Comparison of ENCODE assay signal across 9 cellular contexts in genomic region chr2:86223098-86223681, GRCh38. TPM values are rescaled to one million over a fixed set of nuclear protein-coding genes. Genes with fewer than 3 reads are reported as not detected.
DNase-seq lines count a peak whose midpoint lies in the region; ATAC-seq lines count a peak whose summit lies in the region.
"Had no signal": no experiment of that assay in that cellular context is flagged by ENCODE, and none has a peak within 500 bp of the region (broad histone marks: within the 10 kb centered on the region; RNA-seq: fewer than 3 reads in every experiment).

No MANE protein-coding gene starts in this region.

- H3K9me3 ChIP-seq in stomach smooth muscle (ENCODE audit: control insufficient read depth in 2 of 2, low read length in 2 of 2) = no peaks in the 10 kb centered on the region

- peaks cover 0 to 17% of the 10 kb centered on the region in 2 donors for H3K36me3 ChIP-seq in stomach smooth muscle (ENCODE audit: control insufficient read depth in 2 of 2, insufficient read depth in 2 of 2, low read length in 2 of 2)

- H3K27me3 ChIP-seq in stomach smooth muscle (ENCODE audit: control insufficient read depth in 1 of 2, insufficient read depth in 2 of 2, low read length in 2 of 2) = no peaks in the 10 kb centered on the region

- H3K4me1 ChIP-seq in stomach smooth muscle (ENCODE audit: control insufficient read depth, insufficient read depth, low read length) = peaks cover 52% of the 10 kb centered on the region

- DNase-seq in NCI-H1694 (lab: John Stamatoyannopoulos, UW) (peak; percentile 72), dermis microvascular lymphatic vessel endothelial cell (ENCODE audit: low read depth in 2 of 2) (peak; percentile 26 to 40), left lobe of liver (ENCODE audit: low spot score) (peak; percentile 37), cortex of kidney (lab: John Stamatoyannopoulos, UW) (no peak), 8988T (no peak)
- no peak for DNase-seq in activated naive CD4-positive, alpha-beta T cell treated with Interleukin-2 at 50 U/mL for 16 hours
- DNase-seq: activated CD4-positive, alpha-beta memory T cell treated with anti-CD3 and anti-CD28 coated beads for 36 hours had no signal

- peak overlapping the region; percentile 97 for H3K27ac ChIP-seq in stomach smooth muscle (ENCODE audit: low read length)

- ATAC-seq in left lobe of liver (peak; percentile 21), HG03135 (IDR thresholded peaks at IDR 0.05; ENCODE audit: unreplicated experiment) (no peak)

- H3K9ac ChIP-seq in stomach smooth muscle (ENCODE audit: low read length in 2 of 2) = peak overlapping the region; percentile 67 to 69

- peak overlapping the region; percentile 17 to 58 for H3K4me3 ChIP-seq in stomach smooth muscle (ENCODE audit: low read length in 2 of 2)

RNA-seq across cellular contexts. Expression of gene MRPL35, which starts 23.9 kb away (rescaled TPM):
- total RNA-seq in dermis microvascular lymphatic vessel endothelial cell = 37.9 and 51.5 TPM in 2 replicates
- total RNA-seq in left lobe of liver = 23.1 TPM

RNA-seq across cellular contexts. Expression of gene IMMT, which starts 27.9 kb away (rescaled TPM):
- total RNA-seq in dermis microvascular lymphatic vessel endothelial cell (44.7 and 49.7 TPM in 2 replicates), left lobe of liver (50.1 TPM)

Comparison
In these comparisons a context has a peak if more than half of its experiments do, and no peak if none do; other contexts are left out.
1. DNase-seq: peak in NCI-H1694 (single experiment), dermis microvascular lymphatic vessel endothelial cell (2 of 2) and left lobe of liver (single experiment); none in cortex of kidney (single experiment), activated naive CD4-positive, alpha-beta T cell treated with Interleukin-2 at 50 U/mL for 16 hours (single experiment) and 8988T (single experiment).